ENCODE assay signal across 1 cellular context in the genomic region with DNA sequence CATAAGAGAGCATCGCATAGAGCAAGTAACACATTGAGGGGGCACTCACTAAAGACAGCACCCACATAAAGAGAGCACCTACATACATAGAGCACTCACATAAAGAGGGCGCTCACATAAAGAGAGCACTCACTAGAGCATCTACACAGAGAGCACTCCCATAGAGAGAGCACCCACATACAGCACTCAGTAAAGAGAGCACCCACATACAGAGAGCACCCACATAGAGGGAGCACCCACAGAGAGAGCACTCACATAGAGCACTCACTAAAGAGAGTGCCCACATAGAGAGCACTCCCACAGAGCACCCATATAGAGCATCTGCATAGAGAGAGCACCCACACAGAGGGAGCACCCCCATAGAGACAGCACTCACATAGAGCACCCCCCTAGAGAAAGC.
TF ChIP-seq lines count a peak whose summit lies in the region.

No MANE protein-coding gene starts in this region.

TF ChIP-seq in HCT116, 20 proteins besides CTCF, POLR2A, EP300 and RAD21 (continued from another document):
- TF ChIP-seq TCF7L2 (IDR thresholded peaks at IDR 0.05; ENCODE audit: borderline replicate concordance, extremely low read depth, insufficient read depth, insufficient read length) (no peak), SP1 (IDR thresholded peaks at IDR 0.05; ENCODE audit: low read depth) (no peak), YY1 (IDR thresholded peaks at IDR 0.05; ENCODE audit: extremely low read depth, insufficient replicate concordance, low read depth, low read length) (no peak), JUND (IDR thresholded peaks at IDR 0.05) (no peak), EZH2 (IDR thresholded peaks at IDR 0.05) (no peak), ZNF274 (IDR thresholded peaks at IDR 0.05; ENCODE audit: low read depth, low read length) (no peak), POLR2AphosphoS5 (IDR thresholded peaks at IDR 0.05; ENCODE audit: low read depth, low read length) (no peak), SRF (IDR thresholded peaks at IDR 0.05; ENCODE audit: low read depth) (no peak)
TF ChIP-seq in HCT116: peak in this region for 0.
